Comparison of ENCODE assay signal across 8 cellular contexts in the genomic region with DNA sequence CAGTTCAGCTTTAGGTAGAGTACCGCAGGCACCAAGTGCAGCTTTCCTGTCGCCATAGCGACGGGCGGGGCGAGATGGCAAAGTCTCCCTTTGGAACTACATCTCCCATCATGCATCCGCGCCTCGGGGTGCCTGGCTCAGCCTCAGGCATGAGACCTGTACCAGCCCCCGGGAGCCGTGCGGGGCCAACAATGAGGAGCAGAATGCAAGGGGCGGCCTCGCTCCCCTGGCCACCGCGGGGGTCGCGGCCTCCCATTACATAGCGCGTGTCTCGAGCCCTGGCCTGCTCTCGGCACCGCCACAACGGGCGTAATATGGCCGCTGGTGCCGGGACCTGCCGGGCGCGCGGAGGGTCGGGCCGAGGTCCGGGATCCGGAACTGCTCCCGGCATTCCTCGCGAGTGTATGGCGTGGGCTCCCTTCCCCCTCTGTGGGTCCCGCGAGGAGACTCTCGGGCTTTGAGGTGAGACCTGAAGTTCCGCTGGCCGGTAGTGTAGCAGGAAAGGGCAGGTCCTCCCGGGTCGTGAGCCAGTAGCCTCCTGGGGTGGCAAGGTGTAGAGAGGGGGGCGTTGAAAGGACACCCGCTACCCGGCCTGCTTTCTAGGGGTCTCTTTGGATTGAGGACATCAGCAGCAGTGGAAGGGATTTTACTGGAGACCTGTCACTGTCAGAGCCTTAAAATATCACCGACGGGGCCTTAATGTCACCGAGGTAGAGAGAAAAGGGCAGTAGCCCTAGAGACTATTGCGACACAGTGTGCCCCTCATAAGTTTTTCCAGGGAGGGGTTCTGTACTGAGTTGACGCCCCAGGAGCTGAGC. TPM values are rescaled to one million over a fixed set of nuclear protein-coding genes. Genes with fewer than 3 reads are reported as not detected.
A peak's percentile ranks its signal among the peaks of the same experiment; 100 is the strongest.
DNase-seq lines count a peak whose midpoint lies in the region; ATAC-seq and TF ChIP-seq lines count a peak whose summit lies in the region.

A gene with protein sequence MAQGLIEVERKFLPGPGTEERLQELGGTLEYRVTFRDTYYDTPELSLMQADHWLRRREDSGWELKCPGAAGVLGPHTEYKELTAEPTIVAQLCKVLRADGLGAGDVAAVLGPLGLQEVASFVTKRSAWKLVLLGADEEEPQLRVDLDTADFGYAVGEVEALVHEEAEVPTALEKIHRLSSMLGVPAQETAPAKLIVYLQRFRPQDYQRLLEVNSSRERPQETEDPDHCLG (plus strand): TSS at position 390 of the 818 bp plus-strand sequence. CDS start 487 bp downstream, outside the sequence.

- no peaks in the 10 kb centered on the region for H3K27me3 ChIP-seq in layer of hippocampus (ENCODE audit: control insufficient read depth, insufficient read depth, low read length)

- DNase-seq in AG20443 (ENCODE audit: low spot score) (peak; percentile 96), NCI-H510A (lab: John Stamatoyannopoulos, UW) (peak; percentile 90), cerebellum (ENCODE audit: low spot score) (peak; percentile 93)
- peak; percentile 90 for DNase-seq in activated CD4-positive, alpha-beta T cell treated with anti-CD3 and anti-CD28 coated beads for 1 hour
- peak; percentile 76 to 91 (median 88) for DNase-seq in stimulated activated CD4-positive, alpha-beta T cell treated with anti-CD3 and anti-CD28 coated beads, Interleukin-1b, Interleukin-23, amount 100 ng/mL, for 24 hours (ENCODE audit: low read depth in 4 of 4, low spot score in 1 of 4)

- ATAC-seq in HG03378 (IDR thresholded peaks at IDR 0.05; ENCODE audit: unreplicated experiment) = peak; percentile 89

- peak; percentile 92 for TF ChIP-seq POLR2A in GM19099 (IDR thresholded peaks at IDR 0.05; ENCODE audit: extremely low read depth, insufficient read length, low read depth)

- H3K27ac ChIP-seq in layer of hippocampus (ENCODE audit: low read depth, low read length) = peak within 1 kb of the TSS; percentile 99

RNA-seq across cellular contexts. Expression of the gene that starts here (rescaled TPM):
- 10.0 TPM for total RNA-seq in cerebellum

Comparison
In these comparisons a context has a peak if more than half of its experiments do, and no peak if none do; other contexts are left out.
1. Peak in every context shown above with its lines: DNase-seq, ATAC-seq and H3K27ac ChIP-seq.